Comparison of ENCODE assay signal across 20 cellular contexts in the genomic region with DNA sequence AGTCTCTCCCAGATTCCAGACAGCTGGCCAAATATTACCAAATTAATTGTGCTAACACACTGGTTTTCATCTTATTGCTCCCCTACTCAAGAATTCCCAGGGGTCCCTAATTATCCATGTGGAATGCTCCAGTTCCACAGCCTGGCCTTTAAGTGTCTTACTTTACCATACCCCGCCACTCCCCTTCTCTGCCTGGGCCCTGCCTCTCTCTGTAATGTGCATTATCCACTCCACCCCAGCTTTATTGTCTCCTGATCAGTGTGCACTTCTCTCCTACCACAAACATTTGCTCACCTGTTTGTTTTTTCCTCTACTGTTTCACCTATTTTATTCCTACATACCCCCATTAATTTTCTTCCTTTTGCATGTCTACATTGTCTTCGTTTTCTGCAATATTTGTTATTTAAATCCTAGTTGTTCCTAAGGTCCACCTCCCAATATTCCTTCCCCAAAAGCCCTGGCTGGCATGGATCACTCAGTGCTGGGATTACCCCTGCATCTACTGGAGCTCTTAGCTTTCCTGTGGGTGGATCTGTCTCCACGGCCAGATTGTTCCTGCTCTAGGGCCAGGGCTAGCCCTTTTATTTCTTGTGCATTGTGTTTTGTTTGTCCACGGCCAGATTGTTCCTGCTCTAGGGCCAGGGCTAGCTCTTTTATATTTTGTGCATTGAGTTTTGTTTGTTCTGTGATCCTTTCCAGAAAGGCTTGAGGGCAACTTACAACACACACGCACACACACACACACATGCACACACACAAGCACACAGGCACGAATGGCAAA. TPM values are rescaled to one million over a fixed set of nuclear protein-coding genes. Genes with fewer than 3 reads are reported as not detected.
DNase-seq lines count a peak whose midpoint lies in the region; ATAC-seq and TF ChIP-seq lines count a peak whose summit lies in the region.
"Had no signal": no experiment of that assay in that cellular context is flagged by ENCODE, and none has a peak within 500 bp of the region (broad histone marks: within the 10 kb centered on the region; RNA-seq: fewer than 3 reads in every experiment).

No MANE protein-coding gene starts in this region.

- DNase-seq in NCI-H1417 (lab: John Stamatoyannopoulos, UW) (peak; percentile 35 to 84 (median 53)), NCI-H1417 treated with DMSO at 0.1 percent for 48 hours (lab: John Stamatoyannopoulos, UW) (no peak), NCI-H146 treated with DMSO at 0.1 percent for 48 hours (lab: John Stamatoyannopoulos, UW; ENCODE audit: unreplicated experiment) (peak; percentile 33), SK-N-DZ (ENCODE audit: low spot score) (peak; percentile 17), progenitor cell of endocrine pancreas (ENCODE audit: low spot score, unreplicated experiment) (no peak), dedifferentiated amniotic fluid mesenchymal stem cell (ENCODE audit: extremely low spot score) (no peak), AG20443 (ENCODE audit: low spot score) (no peak)
- DNase-seq: activated CD8-positive, alpha-beta T cell treated with anti-CD3 and anti-CD28 coated beads for 36 hours; mesenchymal stem cell; NCI-H1694; psoas muscle; SHP77; spleen had no signal

- peaks cover 8% of the 10 kb centered on the region for H3K4me1 Mint-ChIP-seq in progenitor cell of endocrine pancreas (ENCODE audit: low read depth)
- H3K4me1 Mint-ChIP-seq in activated T-helper 17 cell treated with anti-CD3 and anti-CD28 coated beads, Interleukin-2, amount 50 U/mL, for 72 hours = no peaks in the 10 kb centered on the region
- H3K4me1 Mint-ChIP-seq: CD14-positive monocyte had no signal

- no peak for ATAC-seq in activated T-helper 17 cell treated with anti-CD3 and anti-CD28 coated beads, Interleukin-2, amount 50 U/mL, for 72 hours (replicated peaks)
- ATAC-seq: A549; activated CD8-positive, alpha-beta T cell treated with anti-CD3 and anti-CD28 coated beads for 36 hours; HCT116; psoas muscle; WTC11 had no signal

- no peaks in the 10 kb centered on the region for H3K27me3 Mint-ChIP-seq in progenitor cell of endocrine pancreas
- H3K27me3 Mint-ChIP-seq in activated T-helper 17 cell treated with anti-CD3 and anti-CD28 coated beads, Interleukin-2, amount 50 U/mL, for 72 hours = peaks cover 10% of the 10 kb centered on the region

- peaks cover 3% of the 10 kb centered on the region for H3K9me3 Mint-ChIP-seq in progenitor cell of endocrine pancreas (ENCODE audit: low read depth)
- no peaks in the 10 kb centered on the region for H3K9me3 Mint-ChIP-seq in activated T-helper 17 cell treated with anti-CD3 and anti-CD28 coated beads, Interleukin-2, amount 50 U/mL, for 72 hours

- no peaks in the 10 kb centered on the region for H3K36me3 Mint-ChIP-seq in progenitor cell of endocrine pancreas (ENCODE audit: insufficient read depth)
- H3K36me3 Mint-ChIP-seq in activated T-helper 17 cell treated with anti-CD3 and anti-CD28 coated beads, Interleukin-2, amount 50 U/mL, for 72 hours (ENCODE audit: low read depth) = no peaks in the 10 kb centered on the region
- H3K36me3 Mint-ChIP-seq: CD14-positive monocyte had no signal

- H3K4me3 Mint-ChIP-seq in progenitor cell of endocrine pancreas (ENCODE audit: low read depth) = no peak overlapping the region
- no peak overlapping the region for H3K4me3 Mint-ChIP-seq in activated T-helper 17 cell treated with anti-CD3 and anti-CD28 coated beads, Interleukin-2, amount 50 U/mL, for 72 hours
- H3K4me3 Mint-ChIP-seq: activated CD8-positive, alpha-beta T cell treated with anti-CD3 and anti-CD28 coated beads for 36 hours; activated T-helper 1 cell treated with anti-CD3 and anti-CD28 coated beads, Interleukin-12 subunit alpha, Interleukin-12 subunit beta, Interleukin-2, Interleukin-4 antibody, amounts not matched to agents 30 ng/mL and 10 ng/mL and 1 ng/mL, durations not matched to agents 14 hours and 24 hours and 36 hours; CD14-positive monocyte; nephron; WTC11 had no signal

- peak overlapping the region; percentile 46 for H3K27ac Mint-ChIP-seq in progenitor cell of endocrine pancreas
- H3K27ac Mint-ChIP-seq in activated T-helper 17 cell treated with anti-CD3 and anti-CD28 coated beads, Interleukin-2, amount 50 U/mL, for 72 hours = no peak overlapping the region
- H3K27ac Mint-ChIP-seq: activated CD8-positive, alpha-beta T cell treated with anti-CD3 and anti-CD28 coated beads for 36 hours; activated T-helper 1 cell treated with anti-CD3 and anti-CD28 coated beads, Interleukin-12 subunit alpha, Interleukin-12 subunit beta, Interleukin-2, Interleukin-4 antibody, amounts not matched to agents 30 ng/mL and 10 ng/mL and 1 ng/mL, durations not matched to agents 14 hours and 24 hours and 36 hours; CD14-positive monocyte; nephron; WTC11 had no signal

- TF ChIP-seq CTCF in progenitor cell of endocrine pancreas (IDR thresholded peaks at IDR 0.05; ENCODE audit: unreplicated experiment) = no peak

RNA-seq across cellular contexts. Expression of gene ATP1B1, which starts 33.4 kb away (rescaled TPM):
- 56.6 and 57.7 TPM in 2 replicates for polyA plus RNA-seq in SK-N-DZ (2014; cell fraction: cytosol; rRNA removed)
- 27.7 and 29.6 TPM in 2 replicates for polyA plus RNA-seq in SK-N-DZ (2014; cell fraction: nucleus; rRNA removed)
- 108 and 120 TPM in 2 replicates for total RNA-seq in progenitor cell of endocrine pancreas
- 10 to 100 TPM in 1 of 2 donors, 1 to 10 TPM in 1; 3.4 to 51.8 TPM for total RNA-seq in activated T-helper 17 cell treated with anti-CD3 and anti-CD28 coated beads, Interleukin-2, amount 50 U/mL, for 72 hours

Comparison
In these comparisons a context has a peak if more than half of its experiments do, and no peak if none do; other contexts are left out.
1. DNase-seq: peak in NCI-H1417 (3 of 3), NCI-H146 treated with DMSO at 0.1 percent for 48 hours (single experiment) and SK-N-DZ (single experiment); none in NCI-H1417 treated with DMSO at 0.1 percent for 48 hours (single experiment), progenitor cell of endocrine pancreas (single experiment), dedifferentiated amniotic fluid mesenchymal stem cell (single experiment) and AG20443 (single experiment).